8 cellular contexts compared by ENCODE assay signal in genomic region chr12:47717443-47718193, GRCh38. TPM values are rescaled to one million over a fixed set of nuclear protein-coding genes. Genes with fewer than 3 reads are reported as not detected.
A peak's percentile ranks its signal among the peaks of the same experiment; 100 is the strongest.
DNase-seq lines count a peak whose midpoint lies in the region; ATAC-seq and TF ChIP-seq lines count a peak whose summit lies in the region.

No MANE protein-coding gene starts in this region.

- CTCF ChIA-PET in activated CD8-positive, alpha-beta memory T cell treated with anti-CD3 and anti-CD28 coated beads, Interleukin-2, amount 10 ng/mL, durations not matched to agents 7 days and 5 days (lab: Charles Lee): interaction anchor here (0.6 to 24.5 kb wide), 11 partner anchors 8 to 119 kb away, joined by 3 to 443 read pairs (median 16); partner anchors contain the start of genes ENDOU, RAPGEF3, RPAP3 and SLC48A1

- peak overlapping the region; percentile 60 for H3K27ac Mint-ChIP-seq in activated CD8-positive, alpha-beta memory T cell treated with anti-CD3 and anti-CD28 coated beads, Interleukin-2, amount 10 ng/mL, durations not matched to agents 7 days and 5 days
- H3K27ac Mint-ChIP-seq in endothelial cell (ENCODE audit: unreplicated experiment) (peak overlapping the region; percentile 99), memory B cell (peak overlapping the region; percentile 10)
- H3K27ac Mint-ChIP-seq in stimulated activated effector memory CD8-positive, alpha-beta T cell treated with anti-CD3 and anti-CD28 coated beads, Interleukin-12 subunit alpha, Interleukin-12 subunit beta, amount 100 ng/mL, for 72 hours: peak overlapping the region; percentile 86

- no peaks in the 10 kb centered on the region for H3K27me3 Mint-ChIP-seq in activated CD8-positive, alpha-beta memory T cell treated with anti-CD3 and anti-CD28 coated beads, Interleukin-2, amount 10 ng/mL, durations not matched to agents 7 days and 5 days
- peaks cover 9% of the 10 kb centered on the region for H3K27me3 Mint-ChIP-seq in endothelial cell (ENCODE audit: unreplicated experiment)
- peaks cover 1% of the 10 kb centered on the region for H3K27me3 Mint-ChIP-seq in memory B cell

- TF ChIP-seq CTCF in endothelial cell (IDR thresholded peaks at IDR 0.05; ENCODE audit: unreplicated experiment): peak; percentile 62

- H3K4me3 Mint-ChIP-seq in activated CD8-positive, alpha-beta memory T cell treated with anti-CD3 and anti-CD28 coated beads, Interleukin-2, amount 10 ng/mL, durations not matched to agents 7 days and 5 days: no peak overlapping the region
- H3K4me3 Mint-ChIP-seq in endothelial cell (ENCODE audit: unreplicated experiment): peak overlapping the region; percentile 51
- H3K4me3 Mint-ChIP-seq in memory B cell: no peak overlapping the region
- no peak overlapping the region for H3K4me3 Mint-ChIP-seq in stimulated activated effector memory CD8-positive, alpha-beta T cell treated with anti-CD3 and anti-CD28 coated beads, Interleukin-12 subunit alpha, Interleukin-12 subunit beta, amount 100 ng/mL, for 72 hours

- no peaks in the 10 kb centered on the region for H3K9me3 Mint-ChIP-seq in activated CD8-positive, alpha-beta memory T cell treated with anti-CD3 and anti-CD28 coated beads, Interleukin-2, amount 10 ng/mL, durations not matched to agents 7 days and 5 days (ENCODE audit: low read depth)
- H3K9me3 Mint-ChIP-seq in endothelial cell (ENCODE audit: unreplicated experiment): no peaks in the 10 kb centered on the region
- no peaks in the 10 kb centered on the region for H3K9me3 Mint-ChIP-seq in memory B cell
- no peaks in the 10 kb centered on the region for H3K9me3 Mint-ChIP-seq in stimulated activated effector memory CD8-positive, alpha-beta T cell treated with anti-CD3 and anti-CD28 coated beads, Interleukin-12 subunit alpha, Interleukin-12 subunit beta, amount 100 ng/mL, for 72 hours

- DNase-seq in C1 segment of cervical spinal cord (lab: John Stamatoyannopoulos, UW) (peak in 13 of 14 donors; percentile 17 to 81 (median 70)), NCI-H510A (lab: John Stamatoyannopoulos, UW) (peak; percentile 55), endothelial cell (ENCODE audit: low spot score) (peak; percentile 89), memory B cell (ENCODE audit: low spot score in 2 of 2) (no peak)
- peak; percentile 68 for DNase-seq in activated CD8-positive, alpha-beta memory T cell treated with anti-CD3 and anti-CD28 coated beads, Interleukin-2, amount 10 ng/mL, durations not matched to agents 7 days and 5 days
- no peak for DNase-seq in stimulated activated effector memory CD8-positive, alpha-beta T cell treated with anti-CD3 and anti-CD28 coated beads, Interleukin-12 subunit alpha, Interleukin-12 subunit beta, amount 100 ng/mL, for 72 hours (ENCODE audit: low spot score in 2 of 2)

- peaks cover 47% of the 10 kb centered on the region for H3K4me1 Mint-ChIP-seq in activated CD8-positive, alpha-beta memory T cell treated with anti-CD3 and anti-CD28 coated beads, Interleukin-2, amount 10 ng/mL, durations not matched to agents 7 days and 5 days
- H3K4me1 Mint-ChIP-seq in endothelial cell (ENCODE audit: unreplicated experiment): peaks cover 40% of the 10 kb centered on the region
- peaks cover 13% of the 10 kb centered on the region for H3K4me1 Mint-ChIP-seq in memory B cell
- H3K4me1 Mint-ChIP-seq in stimulated activated effector memory CD8-positive, alpha-beta T cell treated with anti-CD3 and anti-CD28 coated beads, Interleukin-12 subunit alpha, Interleukin-12 subunit beta, amount 100 ng/mL, for 72 hours: peaks cover 35% of the 10 kb centered on the region

- ATAC-seq in HG02678 (IDR thresholded peaks at IDR 0.05; ENCODE audit: unreplicated experiment) (peak; percentile 37), memory B cell (ENCODE audit: low read depth) (peak; percentile 49), HG03439 (IDR thresholded peaks at IDR 0.05; ENCODE audit: unreplicated experiment) (no peak)
- ATAC-seq in activated CD8-positive, alpha-beta memory T cell treated with anti-CD3 and anti-CD28 coated beads, Interleukin-2, amount 10 ng/mL, durations not matched to agents 7 days and 5 days: peak; percentile 40
- peak; percentile 46 for ATAC-seq in stimulated activated effector memory CD8-positive, alpha-beta T cell treated with anti-CD3 and anti-CD28 coated beads, Interleukin-12 subunit alpha, Interleukin-12 subunit beta, amount 100 ng/mL, for 72 hours

- peaks cover 10% of the 10 kb centered on the region for H3K36me3 Mint-ChIP-seq in activated CD8-positive, alpha-beta memory T cell treated with anti-CD3 and anti-CD28 coated beads, Interleukin-2, amount 10 ng/mL, durations not matched to agents 7 days and 5 days
- H3K36me3 Mint-ChIP-seq in endothelial cell (ENCODE audit: low read depth, unreplicated experiment) (no peaks in the 10 kb centered on the region), memory B cell (peaks cover 6% of the 10 kb centered on the region)
- peaks cover 7% of the 10 kb centered on the region for H3K36me3 Mint-ChIP-seq in stimulated activated effector memory CD8-positive, alpha-beta T cell treated with anti-CD3 and anti-CD28 coated beads, Interleukin-12 subunit alpha, Interleukin-12 subunit beta, amount 100 ng/mL, for 72 hours

RNA-seq across cellular contexts. Expression of gene ENDOU, which starts 7.7 kb away (rescaled TPM):
- not detected for total RNA-seq in activated CD8-positive, alpha-beta memory T cell treated with anti-CD3 and anti-CD28 coated beads, Interleukin-2, amount 10 ng/mL, durations not matched to agents 7 days and 5 days
- 1.6 TPM for total RNA-seq in endothelial cell (ENCODE audit: unreplicated experiment)

RNA-seq across cellular contexts. Expression of gene RPAP3, which starts 11.8 kb away (rescaled TPM):
- total RNA-seq in activated CD8-positive, alpha-beta memory T cell treated with anti-CD3 and anti-CD28 coated beads, Interleukin-2, amount 10 ng/mL, durations not matched to agents 7 days and 5 days: 10 to 100 TPM; 41.3 to 51.4 TPM
- 36.8 TPM for total RNA-seq in endothelial cell (ENCODE audit: unreplicated experiment)

RNA-seq across cellular contexts. Expression of gene RAPGEF3, which starts 41.1 kb away (rescaled TPM):
- total RNA-seq in activated CD8-positive, alpha-beta memory T cell treated with anti-CD3 and anti-CD28 coated beads, Interleukin-2, amount 10 ng/mL, durations not matched to agents 7 days and 5 days: 1 to 10 TPM; 1.5 to 1.9 TPM
- total RNA-seq in endothelial cell (ENCODE audit: unreplicated experiment): 81.5 TPM

RNA-seq across cellular contexts. Expression of gene SLC48A1, which starts 55.4 kb away (rescaled TPM):
- 10 to 100 TPM; 13.9 to 18.5 TPM for total RNA-seq in activated CD8-positive, alpha-beta memory T cell treated with anti-CD3 and anti-CD28 coated beads, Interleukin-2, amount 10 ng/mL, durations not matched to agents 7 days and 5 days
- 65.5 TPM for total RNA-seq in endothelial cell (ENCODE audit: unreplicated experiment)

Comparison
In these comparisons a context has a peak if more than half of its experiments do, and no peak if none do; other contexts are left out.
1. DNase-seq: peak in C1 segment of cervical spinal cord (13 of 14), NCI-H510A (single experiment), activated CD8-positive, alpha-beta memory T cell treated with anti-CD3 and anti-CD28 coated beads, Interleukin-2, amount 10 ng/mL, durations not matched to agents 7 days and 5 days (single experiment) and endothelial cell (single experiment); none in memory B cell (0 of 2) and stimulated activated effector memory CD8-positive, alpha-beta T cell treated with anti-CD3 and anti-CD28 coated beads, Interleukin-12 subunit alpha, Interleukin-12 subunit beta, amount 100 ng/mL, for 72 hours (0 of 2).
2. H3K27ac Mint-ChIP-seq: peak in every context shown above with its lines; median percentile 99 in endothelial cell; 86 in stimulated activated effector memory CD8-positive, alpha-beta T cell treated with anti-CD3 and anti-CD28 coated beads, Interleukin-12 subunit alpha, Interleukin-12 subunit beta, amount 100 ng/mL, for 72 hours; 60 in activated CD8-positive, alpha-beta memory T cell treated with anti-CD3 and anti-CD28 coated beads, Interleukin-2, amount 10 ng/mL, durations not matched to agents 7 days and 5 days; 10 in memory B cell.
3. RNA of gene RAPGEF3, which starts 41.1 kb away (total RNA-seq): 81.5 TPM in endothelial cell (single experiment); 1.5 to 1.9 TPM in activated CD8-positive, alpha-beta memory T cell treated with anti-CD3 and anti-CD28 coated beads, Interleukin-2, amount 10 ng/mL, durations not matched to agents 7 days and 5 days; every median in the first group is over 10 times any median in the second.